2 cellular contexts compared by ENCODE assay signal in genomic region chr11:116601734-116602636, GRCh38.
TF ChIP-seq lines count a peak whose summit lies in the region.

No MANE protein-coding gene starts in this region.

TF ChIP-seq in SK-N-SH, 30 proteins besides CTCF, POLR2A, EP300 and RAD21 (continued from another document):
- TF ChIP-seq FOXM1 (IDR thresholded peaks at IDR 0.05; ENCODE audit: low read depth) (no peak), TCF12 (IDR thresholded peaks at IDR 0.05) (no peak), NFIC (IDR thresholded peaks at IDR 0.05; ENCODE audit: borderline replicate concordance) (no peak), IRF3 (IDR thresholded peaks at IDR 0.05; ENCODE audit: low read depth, low read length) (no peak), TAF1 (IDR thresholded peaks at IDR 0.05; ENCODE audit: borderline replicate concordance, low read depth, low read length) (no peak), GATA2 (CRISPR knock-in tag; IDR thresholded peaks at IDR 0.05) (no peak), ELF1 (IDR thresholded peaks at IDR 0.05) (no peak), ZBTB33 (IDR thresholded peaks at IDR 0.05; ENCODE audit: borderline replicate concordance, low read depth) (no peak), NRF1 (IDR thresholded peaks at IDR 0.05; ENCODE audit: low read depth, low read length) (no peak), YY1 (IDR thresholded peaks at IDR 0.05; ENCODE audit: low read depth) (no peak), USF1 (IDR thresholded peaks at IDR 0.05; ENCODE audit: borderline replicate concordance, low read depth) (no peak), USF2 (IDR thresholded peaks at IDR 0.05; ENCODE audit: borderline replicate concordance, low read depth, low read length) (no peak), MAX (IDR thresholded peaks at IDR 0.05; ENCODE audit: low read depth) (no peak), REST (IDR thresholded peaks at IDR 0.05; ENCODE audit: low read depth, low read length) (no peak), SIN3A (IDR thresholded peaks at IDR 0.05; ENCODE audit: borderline replicate concordance, low read depth, low read length) (no peak)

TF ChIP-seq in SK-N-SH treated with all-trans-retinoic acid at 6 μM for 48 hours, 23 proteins besides CTCF, POLR2A, EP300 and RAD21 (continued from another document):
- no peak for TF ChIP-seq TCF4 (CRISPR knock-in tag; IDR thresholded peaks at IDR 0.05; ENCODE audit: borderline replicate concordance)
- TF ChIP-seq TSHZ2 (CRISPR knock-in tag; IDR thresholded peaks at IDR 0.05), result no peak
- no peak for TF ChIP-seq BACH2 (CRISPR knock-in tag; IDR thresholded peaks at IDR 0.05; ENCODE audit: borderline replicate concordance)
- TF ChIP-seq ARNTL (CRISPR knock-in tag; IDR thresholded peaks at IDR 0.05; ENCODE audit: borderline replicate concordance, low read depth), result no peak
- no peak for TF ChIP-seq ZNF8 (CRISPR knock-in tag; IDR thresholded peaks at IDR 0.05)
- TF ChIP-seq ZNF70 (CRISPR knock-in tag; IDR thresholded peaks at IDR 0.05), result no peak
- TF ChIP-seq CSDC2 (CRISPR knock-in tag; IDR thresholded peaks at IDR 0.05), result no peak
- no peak for TF ChIP-seq TOX (CRISPR knock-in tag; IDR thresholded peaks at IDR 0.05; ENCODE audit: borderline replicate concordance)
- no peak for TF ChIP-seq ZC3H10 (CRISPR knock-in tag; IDR thresholded peaks at IDR 0.05)
- no peak for TF ChIP-seq ZNF565 (CRISPR knock-in tag; conservative IDR thresholded peaks at IDR 0.05; ENCODE audit: low read depth)
- no peak for TF ChIP-seq CREB5 (CRISPR knock-in tag; IDR thresholded peaks at IDR 0.05; ENCODE audit: low read depth)
- no peak for TF ChIP-seq ESRRG (CRISPR knock-in tag; IDR thresholded peaks at IDR 0.05)
